Comparison of ENCODE assay signal across 20 cellular contexts in the genomic region with DNA sequence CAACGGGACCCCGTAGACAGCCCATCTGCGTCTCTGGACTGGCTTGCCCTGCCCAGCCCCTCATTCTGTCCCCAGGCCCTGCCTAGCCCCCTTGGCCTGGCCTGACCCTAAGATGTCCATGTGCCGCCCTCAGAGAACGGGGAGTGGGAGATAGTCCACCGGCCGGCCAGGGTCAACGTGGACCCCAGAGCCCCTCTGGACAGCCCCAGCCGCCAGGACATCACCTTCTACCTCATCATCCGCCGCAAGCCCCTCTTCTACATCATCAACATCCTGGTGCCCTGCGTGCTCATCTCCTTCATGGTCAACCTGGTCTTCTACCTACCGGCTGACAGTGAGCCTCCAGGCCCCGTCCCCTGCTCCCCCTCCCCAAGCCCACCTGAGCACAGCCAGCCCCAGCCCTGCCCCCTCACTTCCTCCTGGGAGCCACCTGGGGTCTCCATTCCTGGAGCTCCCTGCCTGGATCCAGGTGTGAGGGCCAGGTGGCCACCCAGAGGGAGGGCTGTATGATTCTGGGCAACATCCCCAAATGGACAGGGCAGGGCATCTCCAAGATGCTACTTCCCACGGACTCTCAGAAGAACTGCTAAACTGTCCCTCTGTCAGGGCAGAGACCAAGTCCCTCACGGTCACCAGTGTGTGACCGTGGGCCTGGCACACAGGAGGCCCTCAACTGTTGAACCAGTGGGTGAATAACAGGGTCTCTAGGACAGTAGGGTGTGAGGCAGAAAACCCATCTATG. TPM values are rescaled to one million over a fixed set of nuclear protein-coding genes. Genes with fewer than 3 reads are reported as not detected.
"Had no signal": no experiment of that assay in that cellular context is flagged by ENCODE, and none has a peak within 500 bp of the region (broad histone marks: within the 10 kb centered on the region; RNA-seq: fewer than 3 reads in every experiment).

No MANE protein-coding gene starts in this region.

- H3K4me3 ChIP-seq: body of pancreas, prostate gland, thoracic aorta had no signal

- H3K27me3 ChIP-seq: body of pancreas had no signal

- H3K27ac ChIP-seq: body of pancreas, foreskin keratinocyte, prostate gland, thoracic aorta had no signal

- H3K9me3 ChIP-seq: body of pancreas, prostate gland, thoracic aorta had no signal

- H3K9me3 Mint-ChIP-seq: activated CD4-positive, alpha-beta memory T cell treated with anti-CD3 and anti-CD28 coated beads, Interleukin-2, amount 10 ng/mL, durations not matched to agents 7 days and 5 days; nephron; stimulated activated naive B cell treated with anti-CD40 and anti-IgM and Interleukin-4, amounts not matched to agents 10 μg/mL and 1 μg/mL and 100 μg/mL, for 72 hours had no signal

- H3K36me3 ChIP-seq: prostate gland, thoracic aorta had no signal

- H3K27ac Mint-ChIP-seq: activated CD4-positive, alpha-beta memory T cell treated with anti-CD3 and anti-CD28 coated beads, Interleukin-2, amount 10 ng/mL, durations not matched to agents 7 days and 5 days; activated CD8-positive, alpha-beta memory T cell treated with anti-CD3 and anti-CD28 coated beads, Interleukin-2, amount 10 ng/mL, durations not matched to agents 7 days and 5 days; activated naive CD8-positive, alpha-beta T cell; stimulated activated naive B cell treated with anti-CD40 and anti-IgM and Interleukin-4, amounts not matched to agents 10 μg/mL and 1 μg/mL and 100 μg/mL, for 72 hours had no signal

- ATAC-seq: activated CD8-positive, alpha-beta memory T cell treated with anti-CD3 and anti-CD28 coated beads, Interleukin-2, amount 10 ng/mL, durations not matched to agents 7 days and 5 days; body of pancreas; foreskin keratinocyte; sciatic nerve; stimulated activated naive B cell treated with anti-CD40 and anti-IgM and Interleukin-4, amounts not matched to agents 10 μg/mL and 1 μg/mL and 100 μg/mL, for 72 hours had no signal

- H3K36me3 Mint-ChIP-seq: activated CD8-positive, alpha-beta memory T cell treated with anti-CD3 and anti-CD28 coated beads, Interleukin-2, amount 10 ng/mL, durations not matched to agents 7 days and 5 days; activated naive CD8-positive, alpha-beta T cell; stimulated activated naive B cell treated with anti-CD40 and anti-IgM and Interleukin-4, amounts not matched to agents 10 μg/mL and 1 μg/mL and 100 μg/mL, for 72 hours had no signal

- H3K4me1 ChIP-seq: foreskin keratinocyte, prostate gland had no signal

- DNase-seq: activated CD4-positive, alpha-beta memory T cell treated with anti-CD3 and anti-CD28 coated beads, Interleukin-2, amount 10 ng/mL, durations not matched to agents 7 days and 5 days; activated CD4-positive, alpha-beta T cell treated with anti-CD3 and anti-CD28 coated beads for 48 hours; activated CD4-positive, CD25-positive, alpha-beta regulatory T cell; activated CD8-positive, alpha-beta memory T cell treated with anti-CD3 and anti-CD28 coated beads, Interleukin-2, amount 10 ng/mL, durations not matched to agents 7 days and 5 days; body of pancreas; caudate nucleus; foreskin keratinocyte; kidney glomerular epithelial cell; stimulated activated naive B cell treated with anti-CD40 and anti-IgM and Interleukin-4, amounts not matched to agents 10 μg/mL and 1 μg/mL and 100 μg/mL, for 72 hours had no signal

- H3K4me3 Mint-ChIP-seq: activated CD4-positive, alpha-beta memory T cell treated with anti-CD3 and anti-CD28 coated beads, Interleukin-2, amount 10 ng/mL, durations not matched to agents 7 days and 5 days; activated CD8-positive, alpha-beta memory T cell treated with anti-CD3 and anti-CD28 coated beads, Interleukin-2, amount 10 ng/mL, durations not matched to agents 7 days and 5 days; activated naive CD8-positive, alpha-beta T cell; stimulated activated naive B cell treated with anti-CD40 and anti-IgM and Interleukin-4, amounts not matched to agents 10 μg/mL and 1 μg/mL and 100 μg/mL, for 72 hours had no signal

RNA-seq across cellular contexts. Expression of gene CHRND, which starts 4.0 kb away (rescaled TPM):
- total RNA-seq: activated CD4-positive, alpha-beta memory T cell treated with anti-CD3 and anti-CD28 coated beads, Interleukin-2, amount 10 ng/mL, durations not matched to agents 7 days and 5 days; activated CD8-positive, alpha-beta memory T cell treated with anti-CD3 and anti-CD28 coated beads, Interleukin-2, amount 10 ng/mL, durations not matched to agents 7 days and 5 days; body of pancreas; epithelial cell of proximal tubule; fibroblast of lung; foreskin keratinocyte; lower leg skin; mesenteric fat pad; omental fat pad; sciatic nerve; thoracic aorta; ureter had no signal

RNA-seq across cellular contexts. Expression of gene CHRNG, which starts 9.5 kb away (rescaled TPM):
- total RNA-seq: activated CD4-positive, alpha-beta memory T cell treated with anti-CD3 and anti-CD28 coated beads, Interleukin-2, amount 10 ng/mL, durations not matched to agents 7 days and 5 days; activated CD8-positive, alpha-beta memory T cell treated with anti-CD3 and anti-CD28 coated beads, Interleukin-2, amount 10 ng/mL, durations not matched to agents 7 days and 5 days; body of pancreas; epithelial cell of proximal tubule; fibroblast of lung; foreskin keratinocyte; lower leg skin; mesenteric fat pad; omental fat pad; prostate gland; sciatic nerve; thoracic aorta; ureter had no signal

RNA-seq across cellular contexts. Expression of gene PRSS56, which starts 9.8 kb away (rescaled TPM):
- total RNA-seq: activated CD4-positive, alpha-beta memory T cell treated with anti-CD3 and anti-CD28 coated beads, Interleukin-2, amount 10 ng/mL, durations not matched to agents 7 days and 5 days; activated CD8-positive, alpha-beta memory T cell treated with anti-CD3 and anti-CD28 coated beads, Interleukin-2, amount 10 ng/mL, durations not matched to agents 7 days and 5 days; body of pancreas; epithelial cell of proximal tubule; fibroblast of lung; foreskin keratinocyte; lower leg skin; mesenteric fat pad; omental fat pad; prostate gland; sciatic nerve; thoracic aorta; ureter had no signal
